23 cellular contexts compared by ENCODE assay signal in genomic region chr12:109731806-109732205, GRCh38. TPM values are rescaled to one million over a fixed set of nuclear protein-coding genes. Genes with fewer than 3 reads are reported as not detected.
DNase-seq lines count a peak whose midpoint lies in the region; ATAC-seq and TF ChIP-seq lines count a peak whose summit lies in the region.
"Had no signal": no experiment of that assay in that cellular context is flagged by ENCODE, and none has a peak within 500 bp of the region (broad histone marks: within the 10 kb centered on the region; RNA-seq: fewer than 3 reads in every experiment).

No MANE protein-coding gene starts in this region.

- no peak overlapping the region for H3K4me3 Mint-ChIP-seq in naive thymus-derived CD8-positive, alpha-beta T cell
- H3K4me3 Mint-ChIP-seq in natural killer cell treated with Interleukin-12 subunit alpha and Interleukin-12 subunit beta and Interleukin-15 and Interleukin-18, amount 100 ng/mL, for 72 hours = no peak overlapping the region
- H3K4me3 Mint-ChIP-seq: activated CD8-positive, alpha-beta T cell treated with anti-CD3 and anti-CD28 coated beads, Interleukin-2, amount 10 ng/mL, durations not matched to agents 7 days and 5 days; activated naive CD4-positive, alpha-beta T cell treated with anti-CD3 and anti-CD28 coated beads, Interleukin-2, amount 50 U/mL, for 24 hours; B cell; memory B cell; stimulated activated memory B cell treated with anti-CD40 and anti-IgM and Interleukin-4, amounts not matched to agents 10 μg/mL and 1 μg/mL and 100 μg/mL, for 72 hours had no signal

- ATAC-seq in left lobe of liver (no peak), GM19467 (IDR thresholded peaks at IDR 0.05; ENCODE audit: unreplicated experiment) (no peak)
- ATAC-seq in naive thymus-derived CD8-positive, alpha-beta T cell = no peak
- no peak for ATAC-seq in natural killer cell treated with Interleukin-12 subunit alpha and Interleukin-12 subunit beta and Interleukin-15 and Interleukin-18, amount 100 ng/mL, for 72 hours
- ATAC-seq: activated CD8-positive, alpha-beta T cell treated with anti-CD3 and anti-CD28 coated beads, Interleukin-2, amount 10 ng/mL, durations not matched to agents 7 days and 5 days; esophagus mucosa; gastrocnemius medialis; GM12878; stimulated activated memory B cell treated with anti-CD40 and anti-IgM and Interleukin-4, amounts not matched to agents 10 μg/mL and 1 μg/mL and 100 μg/mL, for 72 hours had no signal

- H3K27ac ChIP-seq in angular gyrus (ENCODE audit: low read depth, low read length) (peak overlapping the region; percentile 16), stomach (no peak overlapping the region)
- H3K27ac ChIP-seq: gastrocnemius medialis, tibial artery had no signal

- no peak for TF ChIP-seq EP300 in stomach (IDR thresholded peaks at IDR 0.05)

- peaks cover 0 to 20% (median 1%) of the 10 kb centered on the region in 4 donors for H3K4me1 ChIP-seq in stomach
- H3K4me1 ChIP-seq: tibial artery had no signal

- intact Hi-C loops in stomach (cut with DNase I; ENCODE audit: low total_unique reads) = no loop called here

- POLR2A ChIA-PET in naive thymus-derived CD8-positive, alpha-beta T cell (lab: Charles Lee) = interaction anchor here (0.6 kb wide), 1 partner anchor 11 kb away, joined by 6 read pairs; no protein-coding TSS in a partner anchor

- TF ChIP-seq CTCF in stomach (IDR thresholded peaks at IDR 0.05) = no peak

- no peaks in the 10 kb centered on the region for H3K36me3 Mint-ChIP-seq in naive thymus-derived CD8-positive, alpha-beta T cell
- H3K36me3 Mint-ChIP-seq in natural killer cell treated with Interleukin-12 subunit alpha and Interleukin-12 subunit beta and Interleukin-15 and Interleukin-18, amount 100 ng/mL, for 72 hours = no peaks in the 10 kb centered on the region
- H3K36me3 Mint-ChIP-seq: activated naive CD4-positive, alpha-beta T cell treated with anti-CD3 and anti-CD28 coated beads, Interleukin-2, amount 50 U/mL, for 24 hours; memory B cell; stimulated activated memory B cell treated with anti-CD40 and anti-IgM and Interleukin-4, amounts not matched to agents 10 μg/mL and 1 μg/mL and 100 μg/mL, for 72 hours had no signal

- H3K4me3 ChIP-seq in stomach = no peak overlapping the region
- H3K4me3 ChIP-seq: gastrocnemius medialis, GM12878, tibial artery had no signal

- peaks cover 0 to 34% (median 0%) of the 10 kb centered on the region in 3 donors for H3K27me3 ChIP-seq in stomach
- H3K27me3 ChIP-seq: gastrocnemius medialis had no signal

- WGBS in stomach, 5 donors = 84 to 92% (median 90%) methylated on average over 6 to 7 of the region's 7 CpGs

- H3K27ac Mint-ChIP-seq in naive thymus-derived CD8-positive, alpha-beta T cell = no peak overlapping the region
- no peak overlapping the region for H3K27ac Mint-ChIP-seq in natural killer cell treated with Interleukin-12 subunit alpha and Interleukin-12 subunit beta and Interleukin-15 and Interleukin-18, amount 100 ng/mL, for 72 hours
- H3K27ac Mint-ChIP-seq: activated CD8-positive, alpha-beta T cell treated with anti-CD3 and anti-CD28 coated beads, Interleukin-2, amount 10 ng/mL, durations not matched to agents 7 days and 5 days; activated naive CD4-positive, alpha-beta T cell treated with anti-CD3 and anti-CD28 coated beads, Interleukin-2, amount 50 U/mL, for 24 hours; B cell; memory B cell; stimulated activated memory B cell treated with anti-CD40 and anti-IgM and Interleukin-4, amounts not matched to agents 10 μg/mL and 1 μg/mL and 100 μg/mL, for 72 hours had no signal

- no peaks in the 10 kb centered on the region for H3K9me3 Mint-ChIP-seq in naive thymus-derived CD8-positive, alpha-beta T cell
- no peaks in the 10 kb centered on the region for H3K9me3 Mint-ChIP-seq in natural killer cell treated with Interleukin-12 subunit alpha and Interleukin-12 subunit beta and Interleukin-15 and Interleukin-18, amount 100 ng/mL, for 72 hours
- H3K9me3 Mint-ChIP-seq: activated naive CD4-positive, alpha-beta T cell treated with anti-CD3 and anti-CD28 coated beads, Interleukin-2, amount 50 U/mL, for 24 hours; memory B cell; stimulated activated memory B cell treated with anti-CD40 and anti-IgM and Interleukin-4, amounts not matched to agents 10 μg/mL and 1 μg/mL and 100 μg/mL, for 72 hours had no signal

- H3K9me3 ChIP-seq in stomach = no peaks in the 10 kb centered on the region
- H3K9me3 ChIP-seq: gastrocnemius medialis, tibial artery had no signal

- H3K27me3 Mint-ChIP-seq in naive thymus-derived CD8-positive, alpha-beta T cell = peaks cover 11 to 44% (median 30%) of the 10 kb centered on the region in 5 donors
- peaks cover 13 to 17% of the 10 kb centered on the region in 2 donors for H3K27me3 Mint-ChIP-seq in natural killer cell treated with Interleukin-12 subunit alpha and Interleukin-12 subunit beta and Interleukin-15 and Interleukin-18, amount 100 ng/mL, for 72 hours

- no peaks in the 10 kb centered on the region for H3K36me3 ChIP-seq in stomach
- H3K36me3 ChIP-seq: gastrocnemius medialis, tibial artery had no signal

- peaks cover 0 to 5% (median 0%) of the 10 kb centered on the region in 4 donors for H3K4me1 Mint-ChIP-seq in naive thymus-derived CD8-positive, alpha-beta T cell
- H3K4me1 Mint-ChIP-seq in natural killer cell treated with Interleukin-12 subunit alpha and Interleukin-12 subunit beta and Interleukin-15 and Interleukin-18, amount 100 ng/mL, for 72 hours (ENCODE audit: low read depth in 2 of 2) = no peaks in the 10 kb centered on the region
- H3K4me1 Mint-ChIP-seq: B cell, memory B cell had no signal

- DNase-seq in activated CD8-positive, alpha-beta memory T cell treated with anti-CD3 and anti-CD28 coated beads, Interleukin-2, amount 50 U/mL, for 4 hours = peak; percentile 2
- DNase-seq in activated CD8-positive, alpha-beta memory T cell treated with anti-CD3 and anti-CD28 coated beads, Interleukin-2, amount 50 U/mL, for 48 hours = no peak
- DNase-seq in left lobe of liver (ENCODE audit: low spot score) (peak; percentile 16), stomach (peak; percentile 22)
- DNase-seq in naive thymus-derived CD8-positive, alpha-beta T cell = no peak
- no peak for DNase-seq in natural killer cell treated with Interleukin-12 subunit alpha and Interleukin-12 subunit beta and Interleukin-15 and Interleukin-18, amount 100 ng/mL, for 72 hours (ENCODE audit: low spot score)
- DNase-seq: activated CD4-positive, CD25-positive, alpha-beta regulatory T cell treated with anti-CD3 and anti-CD28 coated beads, Interleukin-2, amount 50 U/mL, for 72 hours; activated CD8-positive, alpha-beta T cell treated with anti-CD3 and anti-CD28 coated beads, Interleukin-2, amount 10 ng/mL, durations not matched to agents 7 days and 5 days; DMS79; effector memory CD4-positive, alpha-beta T cell; MV-4-11; NCI-H526 treated with DMSO at 0.1 percent for 48 hours; T1000 had no signal

- no peak for TF ChIP-seq POLR2A in stomach (IDR thresholded peaks at IDR 0.05)

RNA-seq across cellular contexts. Expression of gene FAM222A, which starts 18.2 kb away (rescaled TPM):
- total RNA-seq in left lobe of liver (1.8 TPM), stomach (10 to 100 TPM in 1 of 5 donors, 1 to 10 TPM in 4; 1.7 to 19.7 (median 5.4) TPM)
- 1 to 10 TPM; 3.1 to 5.4 (median 3.7) TPM for polyA plus RNA-seq in stomach
- total RNA-seq in naive thymus-derived CD8-positive, alpha-beta T cell = 1 to 10 TPM; 1.6 TPM
- polyA plus RNA-seq in naive thymus-derived CD8-positive, alpha-beta T cell = under 1 TPM; 0.16 to 0.28 (median 0.22) TPM
- total RNA-seq in natural killer cell treated with Interleukin-12 subunit alpha and Interleukin-12 subunit beta and Interleukin-15 and Interleukin-18, amount 100 ng/mL, for 72 hours = 1 to 10 TPM; 1.2 to 1.8 TPM

Comparison
In these comparisons a context has a peak if more than half of its experiments do, and no peak if none do; other contexts are left out.
1. DNase-seq: peak in activated CD8-positive, alpha-beta memory T cell treated with anti-CD3 and anti-CD28 coated beads, Interleukin-2, amount 50 U/mL, for 4 hours (single experiment), left lobe of liver (single experiment) and stomach (single experiment); none in activated CD8-positive, alpha-beta memory T cell treated with anti-CD3 and anti-CD28 coated beads, Interleukin-2, amount 50 U/mL, for 48 hours (single experiment), naive thymus-derived CD8-positive, alpha-beta T cell (0 of 10) and natural killer cell treated with Interleukin-12 subunit alpha and Interleukin-12 subunit beta and Interleukin-15 and Interleukin-18, amount 100 ng/mL, for 72 hours (single experiment).